ENCODE assay signal across 9 cellular contexts in genomic region chr12:1587927-1588573, GRCh38. TPM values are rescaled to one million over a fixed set of nuclear protein-coding genes. Genes with fewer than 3 reads are reported as not detected.
DNase-seq lines count a peak whose midpoint lies in the region; ATAC-seq and TF ChIP-seq lines count a peak whose summit lies in the region.
"Had no signal": no experiment of that assay in that cellular context is flagged by ENCODE, and none has a peak within 500 bp of the region (broad histone marks: within the 10 kb centered on the region; RNA-seq: fewer than 3 reads in every experiment).

No MANE protein-coding gene starts in this region.

- no peaks in the 10 kb centered on the region for H3K9me3 Mint-ChIP-seq in activated naive CD8-positive, alpha-beta T cell treated with anti-CD3 and anti-CD28 coated beads, Interleukin-2, amount 50 U/mL, for 24 hours

- no peak overlapping the region for H3K4ac ChIP-seq in mesenchymal stem cell (ENCODE audit: low read depth in 1 of 2, low read length in 2 of 2)

- intact Hi-C loops in heart left ventricle (cut with DNase I): loop anchor here in 4 of 10 donors (2.0 to 10.0 kb wide), 4 partner anchors 313 to 1023 kb away; no protein-coding TSS in a partner anchor
- intact Hi-C loops in left cardiac atrium (cut with DNase I): loop anchor here in 1 of 2 donors (10.0 kb wide), 1 partner anchor 323 kb away; no protein-coding TSS in a partner anchor
- intact Hi-C loops in tibial artery (cut with DNase I; ENCODE audit: low total_unique reads): no loop called here

- H3K27me3 Mint-ChIP-seq in activated naive CD8-positive, alpha-beta T cell treated with anti-CD3 and anti-CD28 coated beads, Interleukin-2, amount 50 U/mL, for 24 hours: no peaks in the 10 kb centered on the region

- 28 to 47% (median 33%) methylated on average over 5 of the region's 5 CpGs for WGBS in heart left ventricle, 4 donors
- WGBS in mesenchymal stem cell: 58% methylated on average over 4 of the region's 5 CpGs

- no peak overlapping the region for H2BK120ac ChIP-seq in mesenchymal stem cell (ENCODE audit: low read depth, low read length)

- H3K36me3 ChIP-seq in heart left ventricle (peaks cover 0 to 17% (median 0%) of the 10 kb centered on the region in 9 donors), mesenchymal stem cell (ENCODE audit: control insufficient read depth in 1 of 2, insufficient read depth in 2 of 2, low read depth in 1 of 2, low read length in 2 of 2) (peaks cover 5 to 13% of the 10 kb centered on the region in 2 experiments), tibial artery (no peaks in the 10 kb centered on the region)

- TF ChIP-seq POLR2A in heart left ventricle (IDR thresholded peaks at IDR 0.05): no peak

- H3K23ac ChIP-seq in mesenchymal stem cell (ENCODE audit: low read length in 2 of 2): no peak overlapping the region

- H3K4me3 ChIP-seq in heart left ventricle (no peak overlapping the region), mesenchymal stem cell (ENCODE audit: insufficient read depth in 1 of 2, low read depth in 1 of 2, low read length in 2 of 2) (no peak overlapping the region), tibial artery (no peak overlapping the region)

- H2BK12ac ChIP-seq in mesenchymal stem cell (ENCODE audit: low read length in 2 of 2): no peak overlapping the region

- no peak overlapping the region for H2BK5ac ChIP-seq in mesenchymal stem cell (ENCODE audit: low read depth, low read length, poor library complexity, severe bottlenecking)

- no peak overlapping the region for H2AK5ac ChIP-seq in mesenchymal stem cell (ENCODE audit: low read length, severe bottlenecking)

- H4K91ac ChIP-seq in mesenchymal stem cell (ENCODE audit: low read length): no peak overlapping the region

- no peak overlapping the region for H3K14ac ChIP-seq in mesenchymal stem cell (ENCODE audit: low read length in 2 of 2)

- no peak for DNase-seq in heart left ventricle
- no peak for DNase-seq in left cardiac atrium
- no peak for DNase-seq in activated naive CD8-positive, alpha-beta T cell treated with anti-CD3 and anti-CD28 coated beads, Interleukin-2, amount 50 U/mL, for 24 hours
- no peak for DNase-seq in mesenchymal stem cell
- DNase-seq in tibial artery: no peak
- DNase-seq in amniotic stem cell (lab: John Stamatoyannopoulos, UW): no peak
- DNase-seq in D341Med (ENCODE audit: low spot score): no peak

- H3K27ac Mint-ChIP-seq in activated naive CD8-positive, alpha-beta T cell treated with anti-CD3 and anti-CD28 coated beads, Interleukin-2, amount 50 U/mL, for 24 hours: no peak overlapping the region

- TF ChIP-seq CTCF in heart left ventricle (IDR thresholded peaks at IDR 0.05) (no peak), tibial artery (IDR thresholded peaks at IDR 0.05) (no peak)

- no peak overlapping the region for H3K4me2 ChIP-seq in mesenchymal stem cell (ENCODE audit: low read length, poor library complexity, severe bottlenecking)

- H3K9ac ChIP-seq in mesenchymal stem cell (ENCODE audit: low read length): peak overlapping the region; percentile 58

- H2BK15ac ChIP-seq in mesenchymal stem cell (ENCODE audit: low read depth, poor library complexity, severe bottlenecking): no peak overlapping the region

- ATAC-seq in heart left ventricle (no peak), left cardiac atrium (no peak), HG02678 (IDR thresholded peaks at IDR 0.05; ENCODE audit: unreplicated experiment) (no peak)
- peak; percentile 45 for ATAC-seq in activated naive CD8-positive, alpha-beta T cell treated with anti-CD3 and anti-CD28 coated beads, Interleukin-2, amount 50 U/mL, for 24 hours
- ATAC-seq: left lobe of liver had no signal

- H3K79me1 ChIP-seq in mesenchymal stem cell (replicated peaks; ENCODE audit: low read length, poor library complexity, severe bottlenecking): peaks cover 9% of the 10 kb centered on the region

- peaks cover 0 to 67% (median 51%) of the 10 kb centered on the region in 12 donors for H3K4me1 ChIP-seq in heart left ventricle
- H3K4me1 ChIP-seq in mesenchymal stem cell (ENCODE audit: control insufficient read depth, insufficient read depth, low read depth, low read length): peaks cover 15% of the 10 kb centered on the region
- peaks cover 0 to 55% (median 31%) of the 10 kb centered on the region in 4 donors for H3K4me1 ChIP-seq in tibial artery

- H3K4me3 Mint-ChIP-seq in activated naive CD8-positive, alpha-beta T cell treated with anti-CD3 and anti-CD28 coated beads, Interleukin-2, amount 50 U/mL, for 24 hours: peak overlapping the region; percentile 1

- H3K9me3 ChIP-seq in heart left ventricle (no peaks in the 10 kb centered on the region), mesenchymal stem cell (ENCODE audit: control insufficient read depth, low read length) (no peaks in the 10 kb centered on the region), tibial artery (no peaks in the 10 kb centered on the region)

- peaks cover 5% of the 10 kb centered on the region for H3K36me3 Mint-ChIP-seq in activated naive CD8-positive, alpha-beta T cell treated with anti-CD3 and anti-CD28 coated beads, Interleukin-2, amount 50 U/mL, for 24 hours (ENCODE audit: low read depth)

- H3K27ac ChIP-seq in heart left ventricle (peak overlapping the region in 9 of 12 donors; percentile 6 to 55 (median 34)), mesenchymal stem cell (ENCODE audit: low read length, poor library complexity, severe bottlenecking) (no peak overlapping the region), tibial artery (peak overlapping the region; percentile 36 to 65)

- H3K18ac ChIP-seq in mesenchymal stem cell (ENCODE audit: low read depth in 1 of 2, low read length in 2 of 2): no peak overlapping the region

- H2AFZ ChIP-seq in mesenchymal stem cell (ENCODE audit: low read depth, low read length): no peak overlapping the region

- H4K8ac ChIP-seq in mesenchymal stem cell (ENCODE audit: low read length): no peak overlapping the region

- H3K27me3 ChIP-seq in heart left ventricle: no peaks in the 10 kb centered on the region
- no peaks in the 10 kb centered on the region for H3K27me3 ChIP-seq in mesenchymal stem cell (ENCODE audit: control insufficient read depth in 1 of 2, insufficient read depth in 1 of 2, low read length in 2 of 2)
- H3K27me3 ChIP-seq in tibial artery: no peaks in the 10 kb centered on the region

- H3K4me1 Mint-ChIP-seq in activated naive CD8-positive, alpha-beta T cell treated with anti-CD3 and anti-CD28 coated beads, Interleukin-2, amount 50 U/mL, for 24 hours: peaks cover 57% of the 10 kb centered on the region

RNA-seq across cellular contexts. Expression of gene FBXL14, which starts 6.3 kb away (rescaled TPM):
- total RNA-seq in heart left ventricle (10 to 100 TPM in 1 of 9 donors, 1 to 10 TPM in 8; 4.7 to 10.1 (median 8.4) TPM), left cardiac atrium (1 to 10 TPM; 7.0 to 7.6 TPM)
- 1 to 10 TPM; 1.7 to 9.0 TPM for polyA plus RNA-seq in heart left ventricle
- 4.3 TPM for polyA plus RNA-seq in mesenchymal stem cell (2013, experiment 1 of 2)
- 4.7 TPM for polyA plus RNA-seq in mesenchymal stem cell (2013, experiment 2 of 2)

RNA-seq across cellular contexts. Expression of gene WNT5B, which starts 41.0 kb away (rescaled TPM):
- total RNA-seq in heart left ventricle: 1 to 10 TPM in 5 of 9 donors, under 1 TPM in 4; 0.52 to 3.9 (median 1.3) TPM
- 1 to 10 TPM; 1.3 to 1.7 TPM for polyA plus RNA-seq in heart left ventricle
- 1 to 10 TPM; 1.8 to 5.0 TPM for total RNA-seq in left cardiac atrium
- polyA plus RNA-seq in mesenchymal stem cell (2013, experiment 1 of 2): 14.1 TPM
- 16.0 TPM for polyA plus RNA-seq in mesenchymal stem cell (2013, experiment 2 of 2)
